In the genomic region with DNA sequence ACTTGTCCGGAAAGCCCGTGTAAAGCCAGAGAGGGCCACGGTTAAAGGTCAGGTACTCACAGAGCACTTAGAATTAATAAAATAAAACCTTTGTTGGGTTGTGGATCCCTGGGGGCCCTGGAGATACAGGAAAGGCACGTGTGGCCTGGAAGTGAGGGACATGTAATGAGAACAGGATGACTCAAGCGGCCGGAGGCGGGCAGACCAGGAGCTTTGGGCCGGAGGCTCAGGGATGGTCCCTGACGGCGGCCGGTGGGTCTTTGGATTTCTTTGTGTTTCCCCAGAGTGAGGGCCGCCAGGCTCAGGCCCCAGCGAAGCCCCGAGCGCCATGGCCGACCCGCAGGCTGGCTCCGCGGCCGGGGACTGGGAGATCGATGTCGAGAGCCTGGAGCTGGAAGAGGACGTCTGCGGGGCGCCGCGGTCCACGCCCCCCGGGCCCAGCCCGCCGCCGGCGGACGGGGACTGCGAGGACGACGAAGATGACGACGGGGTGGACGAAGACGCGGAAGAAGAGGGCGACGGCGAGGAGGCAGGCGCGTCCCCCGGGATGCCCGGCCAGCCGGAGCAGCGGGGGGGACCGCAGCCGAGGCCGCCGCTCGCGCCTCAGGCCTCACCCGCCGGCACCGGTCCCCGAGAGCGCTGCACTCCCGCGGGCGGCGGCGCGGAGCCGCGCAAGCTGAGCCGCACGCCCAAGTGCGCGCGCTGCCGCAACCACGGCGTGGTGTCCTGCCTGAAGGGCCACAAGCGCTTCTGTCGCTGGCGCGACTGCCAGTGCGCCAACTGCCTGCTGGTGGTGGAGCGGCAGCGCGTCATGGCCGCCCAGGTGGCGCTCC, we compare ENCODE assay signal across 11 cellular contexts. TPM values are rescaled to one million over a fixed set of nuclear protein-coding genes. Genes with fewer than 3 reads are reported as not detected.
DNase-seq lines count a peak whose midpoint lies in the region; ATAC-seq lines count a peak whose summit lies in the region.
"Had no signal": no experiment of that assay in that cellular context is flagged by ENCODE, and none has a peak within 500 bp of the region (broad histone marks: within the 10 kb centered on the region; RNA-seq: fewer than 3 reads in every experiment).

No MANE protein-coding gene starts in this region.

- no peak overlapping the region for H3K27ac ChIP-seq in effector memory CD4-positive, alpha-beta T cell (ENCODE audit: insufficient read depth, low read length, poor library complexity, severe bottlenecking)
- H3K27ac ChIP-seq: neutrophil, SK-N-MC had no signal

- H3K9me3 Mint-ChIP-seq in naive thymus-derived CD8-positive, alpha-beta T cell, result peaks cover 1 to 42% (median 13%) of the 10 kb centered on the region in 9 donors

- DNase-seq in NCI-H524 (lab: John Stamatoyannopoulos, UW) (peak; percentile 33 to 86), NCI-H524 treated with DMSO at 0.1 percent for 48 hours (lab: John Stamatoyannopoulos, UW) (no peak), NCI-H2029 (lab: John Stamatoyannopoulos, UW) (peak; percentile 46), SW480 (ENCODE audit: low spot score) (no peak), H4 (ENCODE audit: low spot score) (no peak)
- no peak for DNase-seq in effector memory CD4-positive, alpha-beta T cell
- no peak for DNase-seq in naive thymus-derived CD8-positive, alpha-beta T cell

- peaks cover 18% of the 10 kb centered on the region for H3K4me1 ChIP-seq in effector memory CD4-positive, alpha-beta T cell (ENCODE audit: control insufficient read depth, insufficient read depth, low read length, poor library complexity, severe bottlenecking)

- H3K4me1 Mint-ChIP-seq in naive thymus-derived CD8-positive, alpha-beta T cell, result peaks cover 23 to 56% (median 51%) of the 10 kb centered on the region in 4 donors

- ATAC-seq in naive thymus-derived CD8-positive, alpha-beta T cell, result no peak
- ATAC-seq in HG02798 (IDR thresholded peaks at IDR 0.05; ENCODE audit: poor library complexity, unreplicated experiment), result no peak

- POLR2A ChIA-PET in naive thymus-derived CD8-positive, alpha-beta T cell (lab: Charles Lee), result no interaction called here

- H3K27me3 ChIP-seq in effector memory CD4-positive, alpha-beta T cell (replicated peaks; ENCODE audit: control insufficient read depth, insufficient read depth, low read length, poor library complexity, severe bottlenecking), result peaks cover 66% of the 10 kb centered on the region

- no peaks in the 10 kb centered on the region for H3K9me3 ChIP-seq in effector memory CD4-positive, alpha-beta T cell (ENCODE audit: control insufficient read depth, low read length)
- H3K9me3 ChIP-seq: neutrophil had no signal

- peak overlapping the region; percentile 18 for H3K4me3 ChIP-seq in effector memory CD4-positive, alpha-beta T cell (ENCODE audit: insufficient read depth, low read depth, low read length, poor library complexity, severe bottlenecking)
- H3K4me3 ChIP-seq: SK-N-MC had no signal

- no peak overlapping the region for H3K27ac Mint-ChIP-seq in naive thymus-derived CD8-positive, alpha-beta T cell
- H3K27ac Mint-ChIP-seq: CD4-positive, CD25-positive, alpha-beta regulatory T cell had no signal

- no peaks in the 10 kb centered on the region for H3K36me3 ChIP-seq in effector memory CD4-positive, alpha-beta T cell (ENCODE audit: control insufficient read depth, insufficient read depth, low read length)
- H3K36me3 ChIP-seq: neutrophil had no signal

- peaks cover 0 to 18% (median 9%) of the 10 kb centered on the region in 3 donors for H3K36me3 Mint-ChIP-seq in naive thymus-derived CD8-positive, alpha-beta T cell
- H3K36me3 Mint-ChIP-seq: CD4-positive, CD25-positive, alpha-beta regulatory T cell had no signal

- peak overlapping the region in 9 of 10 donors; percentile 36 to 89 (median 60) for H3K4me3 Mint-ChIP-seq in naive thymus-derived CD8-positive, alpha-beta T cell

- peaks cover 62 to 83% (median 78%) of the 10 kb centered on the region in 5 donors for H3K27me3 Mint-ChIP-seq in naive thymus-derived CD8-positive, alpha-beta T cell

RNA-seq across cellular contexts. Expression of gene DMRT2, which starts 1.3 kb away (rescaled TPM):
- not detected for total RNA-seq in naive thymus-derived CD8-positive, alpha-beta T cell
- not detected for polyA plus RNA-seq in naive thymus-derived CD8-positive, alpha-beta T cell
- 0.08 and 0.77 TPM in 2 replicates for total RNA-seq in H4 (2014; rRNA removed; shearing (Covaris generic))
- total RNA-seq: CD4-positive, CD25-positive, alpha-beta regulatory T cell had no signal
- polyA plus RNA-seq: CD4-positive, CD25-positive, alpha-beta regulatory T cell had no signal

Comparison
In these comparisons a context has a peak if more than half of its experiments do, and no peak if none do; other contexts are left out.
1. DNase-seq: peak in NCI-H524 (2 of 2) and NCI-H2029 (single experiment); none in NCI-H524 treated with DMSO at 0.1 percent for 48 hours (single experiment), effector memory CD4-positive, alpha-beta T cell (0 of 3), naive thymus-derived CD8-positive, alpha-beta T cell (0 of 10), SW480 (single experiment) and H4 (single experiment).